In genomic region chr2:111618953-111619902, GRCh38 we compare ENCODE assay signal across 11 cellular contexts.
A peak's percentile ranks its signal among the peaks of the same experiment; 100 is the strongest.
DNase-seq lines count a peak whose midpoint lies in the region; ATAC-seq and TF ChIP-seq lines count a peak whose summit lies in the region.
"Had no signal": no experiment of that assay in that cellular context is flagged by ENCODE, and none has a peak within 500 bp of the region (broad histone marks: within the 10 kb centered on the region; RNA-seq: fewer than 3 reads in every experiment).

No MANE protein-coding gene starts in this region.

- WGBS in heart right ventricle, 2 donors = 72 to 75% methylated on average over 12 of the region's 12 CpGs
- WGBS in upper lobe of left lung, 2 donors = 67 to 68% methylated on average over 12 of the region's 12 CpGs

- H3K4me1 ChIP-seq in heart right ventricle = peaks cover 3 to 30% (median 13%) of the 10 kb centered on the region in 9 donors
- H3K4me1 ChIP-seq in upper lobe of left lung = peaks cover 6 to 18% (median 17%) of the 10 kb centered on the region in 4 donors
- no peaks in the 10 kb centered on the region for H3K4me1 ChIP-seq in colonic mucosa

- H3K4me3 Mint-ChIP-seq in T-helper 17 cell = no peak overlapping the region
- H3K4me3 Mint-ChIP-seq: activated CD8-positive, alpha-beta T cell treated with anti-CD3 and anti-CD28 coated beads, Interleukin-2, amount 10 ng/mL, durations not matched to agents 7 days and 5 days; stimulated activated naive B cell treated with anti-CD40 and anti-IgM and Interleukin-4, amounts not matched to agents 10 μg/mL and 1 μg/mL and 100 μg/mL, for 72 hours had no signal

- intact Hi-C loops in heart right ventricle (cut with DNase I) = loop anchor here in 1 of 10 donors (5.0 kb wide), 1 partner anchor 43 kb away; no protein-coding TSS in a partner anchor
- intact Hi-C loops in colonic mucosa (cut with DNase I) = no loop called here

- no peak overlapping the region for H3K9ac ChIP-seq in colonic mucosa (ENCODE audit: low read depth in 2 of 2, low read length in 2 of 2)

- H3K27me3 ChIP-seq in heart right ventricle = no peaks in the 10 kb centered on the region
- H3K27me3 ChIP-seq in upper lobe of left lung = no peaks in the 10 kb centered on the region
- no peaks in the 10 kb centered on the region for H3K27me3 ChIP-seq in colonic mucosa

- H3K4me1 Mint-ChIP-seq in T-helper 17 cell = no peaks in the 10 kb centered on the region

- peak overlapping the region in 4 of 10 donors; percentile 7 to 70 (median 24) for H3K27ac ChIP-seq in heart right ventricle
- H3K27ac ChIP-seq in upper lobe of left lung = peak overlapping the region; percentile 47 to 79 (median 74)
- no peak overlapping the region for H3K27ac ChIP-seq in colonic mucosa

- no peak overlapping the region for H3K27ac Mint-ChIP-seq in T-helper 17 cell
- H3K27ac Mint-ChIP-seq: activated CD8-positive, alpha-beta T cell treated with anti-CD3 and anti-CD28 coated beads, Interleukin-2, amount 10 ng/mL, durations not matched to agents 7 days and 5 days; stimulated activated naive B cell treated with anti-CD40 and anti-IgM and Interleukin-4, amounts not matched to agents 10 μg/mL and 1 μg/mL and 100 μg/mL, for 72 hours had no signal

- DNase-seq in NCI-H748 (lab: John Stamatoyannopoulos, UW; ENCODE audit: unreplicated experiment) (peak; percentile 26), NCI-H748 treated with DMSO at 0.1 percent for 48 hours (lab: John Stamatoyannopoulos, UW) (no peak), T-helper 17 cell (no peak), heart right ventricle (no peak), upper lobe of left lung (peak in 1 of 2 donors; percentile 40), G401 (ENCODE audit: low spot score) (no peak), colonic mucosa (no peak)
- no peak for DNase-seq in activated T-cell treated with anti-CD3 and anti-CD28 coated beads, Interleukin-2, amount 50 U/mL, for 48 hours
- DNase-seq: activated CD8-positive, alpha-beta T cell treated with anti-CD3 and anti-CD28 coated beads, Interleukin-2, amount 10 ng/mL, durations not matched to agents 7 days and 5 days; NCI-H69; stimulated activated naive B cell treated with anti-CD40 and anti-IgM and Interleukin-4, amounts not matched to agents 10 μg/mL and 1 μg/mL and 100 μg/mL, for 72 hours had no signal

- TF ChIP-seq EP300 in upper lobe of left lung (IDR thresholded peaks at IDR 0.05) = no peak

- in situ Hi-C loops in G401 (cut with HindIII; ENCODE audit: low sequenced_read_pairs) = no loop called here

- TF ChIP-seq CTCF in heart right ventricle (IDR thresholded peaks at IDR 0.05) = no peak
- no peak for TF ChIP-seq CTCF in upper lobe of left lung (IDR thresholded peaks at IDR 0.05)
- TF ChIP-seq CTCF in colonic mucosa (IDR thresholded peaks at IDR 0.05) = no peak

- peaks cover 5% of the 10 kb centered on the region for H3K27me3 Mint-ChIP-seq in T-helper 17 cell

- ATAC-seq in T-helper 17 cell (peak; percentile 21), heart right ventricle (peak in 6 of 8 donors; percentile 13 to 72 (median 48)), upper lobe of left lung (ENCODE audit: low FRiP score in 2 of 2) (peak in 1 of 2 donors; percentile 49)
- ATAC-seq: activated CD8-positive, alpha-beta T cell treated with anti-CD3 and anti-CD28 coated beads, Interleukin-2, amount 10 ng/mL, durations not matched to agents 7 days and 5 days; stimulated activated naive B cell treated with anti-CD40 and anti-IgM and Interleukin-4, amounts not matched to agents 10 μg/mL and 1 μg/mL and 100 μg/mL, for 72 hours had no signal

- no peaks in the 10 kb centered on the region for H3K36me3 Mint-ChIP-seq in T-helper 17 cell (ENCODE audit: low read depth)
- H3K36me3 Mint-ChIP-seq: stimulated activated naive B cell treated with anti-CD40 and anti-IgM and Interleukin-4, amounts not matched to agents 10 μg/mL and 1 μg/mL and 100 μg/mL, for 72 hours had no signal

- no peak overlapping the region for H3K4me3 ChIP-seq in heart right ventricle
- no peak overlapping the region for H3K4me3 ChIP-seq in upper lobe of left lung
- H3K4me3 ChIP-seq in colonic mucosa = no peak overlapping the region

- no peak for TF ChIP-seq POLR2A in upper lobe of left lung (IDR thresholded peaks at IDR 0.05)

- no peaks in the 10 kb centered on the region for H3K9me3 ChIP-seq in T-helper 17 cell (ENCODE audit: control insufficient read depth, low read length, poor library complexity, severe bottlenecking)
- no peaks in the 10 kb centered on the region for H3K9me3 ChIP-seq in heart right ventricle
- no peaks in the 10 kb centered on the region for H3K9me3 ChIP-seq in upper lobe of left lung
- no peaks in the 10 kb centered on the region for H3K9me3 ChIP-seq in colonic mucosa

- no peaks in the 10 kb centered on the region for H3K36me3 ChIP-seq in heart right ventricle
- no peaks in the 10 kb centered on the region for H3K36me3 ChIP-seq in upper lobe of left lung
- no peaks in the 10 kb centered on the region for H3K36me3 ChIP-seq in colonic mucosa
